ENCODE assay signal across 11 cellular contexts in the genomic region with DNA sequence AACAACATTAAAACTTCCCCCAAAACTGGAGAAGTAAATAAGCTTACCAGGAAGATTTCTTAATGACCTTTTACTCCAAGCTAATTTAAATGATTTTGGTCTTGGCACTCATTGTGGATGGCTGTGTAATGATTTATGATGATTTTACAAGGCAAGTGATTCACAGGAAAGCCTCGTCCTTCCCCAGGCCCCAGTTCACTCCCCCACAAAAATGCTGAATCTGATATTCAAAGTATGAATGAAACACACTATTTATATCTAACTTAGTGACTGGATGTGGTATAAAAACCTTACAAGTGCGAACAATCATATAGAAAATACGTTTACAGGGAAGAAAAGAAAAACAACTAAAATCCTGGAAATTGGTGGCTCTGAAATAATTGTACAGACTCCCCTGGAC. TPM values are rescaled to one million over a fixed set of nuclear protein-coding genes. Genes with fewer than 3 reads are reported as not detected.
DNase-seq lines count a peak whose midpoint lies in the region; TF ChIP-seq lines count a peak whose summit lies in the region.
"Had no signal": no experiment of that assay in that cellular context is flagged by ENCODE, and none has a peak within 500 bp of the region (broad histone marks: within the 10 kb centered on the region; RNA-seq: fewer than 3 reads in every experiment).

No MANE protein-coding gene starts in this region.

- H3K4me1 ChIP-seq in BLaER1 (peaks cover 61% of the 10 kb centered on the region), fibroblast of lung (ENCODE audit: control insufficient read depth, extremely low read depth, insufficient read depth, low read length) (peaks cover 28% of the 10 kb centered on the region)

- H3K27ac ChIP-seq in BLaER1 (no peak overlapping the region), fibroblast of lung (ENCODE audit: insufficient read depth, low read length) (peak overlapping the region; percentile 83)

- H3K79me2 ChIP-seq in fibroblast of lung (ENCODE audit: control insufficient read depth, insufficient read depth, low read length) = peaks cover 62% of the 10 kb centered on the region

- H3K4me2 ChIP-seq in BLaER1 = peak overlapping the region; percentile 52; the same call in 1 of the 2 replicates
- peak overlapping the region; percentile 72 for H3K4me2 ChIP-seq in fibroblast of lung (ENCODE audit: extremely low read depth, insufficient read depth, low read length)

- DNase-seq in RPMI7951 (ENCODE audit: low read depth) = peak; percentile 73
- DNase-seq in fibroblast of lung (ENCODE audit: low read depth in 2 of 2) = peak; percentile 72 to 93
- DNase-seq in osteocyte (ENCODE audit: extremely low spot score, unreplicated experiment) = no peak
- DNase-seq in activated CD4-positive, alpha-beta T cell treated with anti-CD3 and anti-CD28 coated beads for 1 hour = no peak
- no peak for DNase-seq in NCI-H2196 (lab: John Stamatoyannopoulos, UW; ENCODE audit: unreplicated experiment)
- no peak for DNase-seq in T-helper 9 cell
- no peak for DNase-seq in NCI-H345 treated with DMSO at 0.1 percent for 48 hours (lab: John Stamatoyannopoulos, UW; ENCODE audit: unreplicated experiment)
- DNase-seq: activated naive CD4-positive, alpha-beta T cell treated with Interleukin-2 at 50 U/mL for 16 hours; NCI-H526 had no signal

- no peak overlapping the region for H2AFZ ChIP-seq in fibroblast of lung (ENCODE audit: low read length)

- H3K27me3 Mint-ChIP-seq in osteocyte (ENCODE audit: unreplicated experiment) = no peaks in the 10 kb centered on the region

- H3K4me3 Mint-ChIP-seq in osteocyte (ENCODE audit: unreplicated experiment) = no peak overlapping the region
- H3K4me3 Mint-ChIP-seq: IgD-negative memory B cell had no signal

- H3K9me3 ChIP-seq in BLaER1 (no peaks in the 10 kb centered on the region), fibroblast of lung (ENCODE audit: control insufficient read depth, insufficient read depth, low read depth, low read length) (no peaks in the 10 kb centered on the region)

- H4K20me1 ChIP-seq in BLaER1 = peaks cover 96% of the 10 kb centered on the region
- no peaks in the 10 kb centered on the region for H4K20me1 ChIP-seq in fibroblast of lung (ENCODE audit: control insufficient read depth, extremely low read depth, insufficient read depth, low read length)

- TF ChIP-seq CTCF in fibroblast of lung (conservative IDR thresholded peaks at IDR 0.05 in 1 of 2, IDR thresholded peaks at IDR 0.05 in 1 of 2; ENCODE audit: low read depth in 1 of 2, low read length in 2 of 2) (no peak), osteocyte (IDR thresholded peaks at IDR 0.05) (no peak)

- no peaks in the 10 kb centered on the region for H3K9me3 Mint-ChIP-seq in osteocyte (ENCODE audit: unreplicated experiment)
- H3K9me3 Mint-ChIP-seq: IgD-negative memory B cell had no signal

- H3K9ac ChIP-seq in BLaER1 = no peak overlapping the region
- no peak overlapping the region for H3K9ac ChIP-seq in fibroblast of lung (ENCODE audit: insufficient read depth, low read length)

- H3K4me1 Mint-ChIP-seq in osteocyte (ENCODE audit: unreplicated experiment) = peaks cover 48% of the 10 kb centered on the region

- peaks cover 8% of the 10 kb centered on the region for H3K36me3 Mint-ChIP-seq in osteocyte (ENCODE audit: unreplicated experiment)
- H3K36me3 Mint-ChIP-seq: IgD-negative memory B cell had no signal

- H3K27me3 ChIP-seq in BLaER1 (no peaks in the 10 kb centered on the region), fibroblast of lung (ENCODE audit: control insufficient read depth, insufficient read depth, low read length) (no peaks in the 10 kb centered on the region)

- H3K27ac Mint-ChIP-seq in osteocyte (ENCODE audit: unreplicated experiment) = peak overlapping the region; percentile 8

- peaks cover 57% of the 10 kb centered on the region for H3K36me3 ChIP-seq in BLaER1
- peaks cover 16% of the 10 kb centered on the region for H3K36me3 ChIP-seq in fibroblast of lung (ENCODE audit: control insufficient read depth, insufficient read depth, low read length)

- H3K4me3 ChIP-seq in BLaER1 = no peak overlapping the region
- H3K4me3 ChIP-seq in fibroblast of lung (replicated peaks in 1 of 4; ENCODE audit: control extremely low read depth in 1 of 4, insufficient read depth in 1 of 4, low read depth in 3 of 4, low read length in 4 of 4) = peak overlapping the region in 1 of 4 experiments; percentile 19

RNA-seq across cellular contexts. Expression of gene ZNF516, which starts 49.8 kb away (rescaled TPM):
- total RNA-seq in RPMI7951 (2014; rRNA removed; shearing (Covaris generic)) = 4.1 and 4.9 TPM in 2 replicates
- total RNA-seq in fibroblast of lung = 28.0 and 32.7 TPM in 2 replicates
- polyA plus RNA-seq in fibroblast of lung = 7.9 and 12.0 TPM in 2 replicates
- 12.1 and 15.4 TPM in 2 replicates for polyA plus RNA-seq in fibroblast of lung (2012)
- polyA minus RNA-seq in fibroblast of lung (ENCODE audit: low replicate concordance) = 12.6 and 13.6 TPM in 2 replicates
- total RNA-seq in osteocyte = 36.3 and 39.3 TPM in 2 replicates

Comparison
In these comparisons a context has a peak if more than half of its experiments do, and no peak if none do; other contexts are left out.
1. DNase-seq: peak in RPMI7951 (single experiment) and fibroblast of lung (2 of 2); none in osteocyte (single experiment), activated CD4-positive, alpha-beta T cell treated with anti-CD3 and anti-CD28 coated beads for 1 hour (single experiment), NCI-H2196 (single experiment), T-helper 9 cell (single experiment) and NCI-H345 treated with DMSO at 0.1 percent for 48 hours (single experiment).